18 cellular contexts compared by ENCODE assay signal in the genomic region with DNA sequence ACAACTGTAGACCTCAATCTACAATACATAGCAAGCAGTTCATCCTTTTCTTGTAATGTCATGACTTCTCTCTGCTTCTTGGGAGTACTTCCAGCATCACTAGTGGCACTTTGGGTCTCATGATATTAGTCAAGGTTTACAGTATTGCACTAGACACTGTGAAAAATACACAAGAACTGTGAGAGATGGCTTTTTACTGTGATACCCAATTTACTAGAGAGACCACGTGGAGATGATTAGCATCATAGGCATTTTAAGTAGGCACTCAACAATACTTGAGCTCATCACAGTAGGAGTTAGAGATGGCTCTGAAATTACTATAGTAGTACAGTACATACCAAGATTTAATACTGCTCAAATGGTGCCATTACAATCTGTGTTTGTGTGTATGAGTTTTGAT.
DNase-seq lines count a peak whose midpoint lies in the region; ATAC-seq and TF ChIP-seq lines count a peak whose summit lies in the region.
"Had no signal": no experiment of that assay in that cellular context is flagged by ENCODE, and none has a peak within 500 bp of the region (broad histone marks: within the 10 kb centered on the region; RNA-seq: fewer than 3 reads in every experiment).

No MANE protein-coding gene starts in this region.

- H3K9me3 Mint-ChIP-seq in activated CD4-positive, alpha-beta T cell treated with anti-CD3 and anti-CD28 coated beads, Interleukin-2, amount 10 ng/mL, durations not matched to agents 24 days and 14 days = no peaks in the 10 kb centered on the region
- H3K9me3 Mint-ChIP-seq in T-helper 2 cell treated with Interferon-gamma antibody and Interleukin-4, amounts not matched to agents 5 μg/mL and 100 μg/mL, for 36 hours = no peaks in the 10 kb centered on the region
- H3K9me3 Mint-ChIP-seq in naive thymus-derived CD8-positive, alpha-beta T cell = no peaks in the 10 kb centered on the region
- H3K9me3 Mint-ChIP-seq: activated CD4-positive, alpha-beta T cell treated with anti-CD3 and anti-CD28 coated beads, Interleukin-2, amount 10 ng/mL, durations not matched to agents 7 days and 5 days; activated T-cell treated with anti-CD3 and anti-CD28 coated beads, Interleukin-2, amount 50 U/mL, for 24 hours had no signal

- no peak overlapping the region for H3K4me3 ChIP-seq in coronary artery
- H3K4me3 ChIP-seq: GM12878, MG63 had no signal

- H3K4me1 Mint-ChIP-seq in activated CD4-positive, alpha-beta T cell treated with anti-CD3 and anti-CD28 coated beads, Interleukin-2, amount 10 ng/mL, durations not matched to agents 24 days and 14 days = peaks cover 50% of the 10 kb centered on the region
- peaks cover 44% of the 10 kb centered on the region for H3K4me1 Mint-ChIP-seq in T-helper 2 cell treated with Interferon-gamma antibody and Interleukin-4, amounts not matched to agents 5 μg/mL and 100 μg/mL, for 36 hours (ENCODE audit: low read depth)
- peaks cover 50 to 73% (median 66%) of the 10 kb centered on the region in 4 donors for H3K4me1 Mint-ChIP-seq in naive thymus-derived CD8-positive, alpha-beta T cell

- no peak for DNase-seq in activated CD4-positive, alpha-beta T cell treated with anti-CD3 and anti-CD28 coated beads, Interleukin-2, amount 10 ng/mL, durations not matched to agents 24 days and 14 days
- no peak for DNase-seq in activated CD4-positive, alpha-beta T cell treated with anti-CD3 and anti-CD28 coated beads, Interleukin-2, amount 50 U/mL, for 48 hours
- peak; percentile 75 for DNase-seq in EH (ENCODE audit: low read depth)
- DNase-seq in T-helper 2 cell treated with Interferon-gamma antibody and Interleukin-4, amounts not matched to agents 5 μg/mL and 100 μg/mL, for 36 hours (ENCODE audit: low spot score) = no peak
- no peak for DNase-seq in naive thymus-derived CD8-positive, alpha-beta T cell
- no peak for DNase-seq in glomerular visceral epithelial cell (ENCODE audit: extremely low spot score)
- DNase-seq in DMS114 treated with DMSO at 0.1 percent for 48 hours (lab: John Stamatoyannopoulos, UW; ENCODE audit: unreplicated experiment) = no peak
- DNase-seq in coronary artery (ENCODE audit: low spot score) = no peak
- DNase-seq: ACHN; activated CD4-positive, alpha-beta T cell treated with anti-CD3 and anti-CD28 coated beads, Interleukin-2, amount 10 ng/mL, durations not matched to agents 7 days and 5 days; activated naive CD8-positive, alpha-beta T cell treated with anti-CD3 and anti-CD28 coated beads, Interleukin-2, amount 10 ng/mL, durations not matched to agents 7 days and 5 days; activated T-cell treated with anti-CD3 and anti-CD28 coated beads, Interleukin-2, amount 50 U/mL, for 24 hours; head of caudate nucleus; MG63; NCI-H1930; NCI-H526 treated with DMSO at 0.1 percent for 48 hours; stimulated activated naive CD4-positive, alpha-beta T cell treated with Interleukin-2 at 50 U/mL for 16 hours had no signal

- no peaks in the 10 kb centered on the region for H3K27me3 Mint-ChIP-seq in activated CD4-positive, alpha-beta T cell treated with anti-CD3 and anti-CD28 coated beads, Interleukin-2, amount 10 ng/mL, durations not matched to agents 24 days and 14 days
- no peaks in the 10 kb centered on the region for H3K27me3 Mint-ChIP-seq in T-helper 2 cell treated with Interferon-gamma antibody and Interleukin-4, amounts not matched to agents 5 μg/mL and 100 μg/mL, for 36 hours (ENCODE audit: low read depth)
- no peaks in the 10 kb centered on the region for H3K27me3 Mint-ChIP-seq in naive thymus-derived CD8-positive, alpha-beta T cell
- H3K27me3 Mint-ChIP-seq: activated CD4-positive, alpha-beta T cell treated with anti-CD3 and anti-CD28 coated beads, Interleukin-2, amount 10 ng/mL, durations not matched to agents 7 days and 5 days; activated naive CD8-positive, alpha-beta T cell treated with anti-CD3 and anti-CD28 coated beads, Interleukin-2, amount 10 ng/mL, durations not matched to agents 7 days and 5 days; activated T-cell treated with anti-CD3 and anti-CD28 coated beads, Interleukin-2, amount 50 U/mL, for 24 hours had no signal

- peak overlapping the region; percentile 23 for H3K27ac Mint-ChIP-seq in activated CD4-positive, alpha-beta T cell treated with anti-CD3 and anti-CD28 coated beads, Interleukin-2, amount 10 ng/mL, durations not matched to agents 24 days and 14 days
- H3K27ac Mint-ChIP-seq in T-helper 2 cell treated with Interferon-gamma antibody and Interleukin-4, amounts not matched to agents 5 μg/mL and 100 μg/mL, for 36 hours = peak overlapping the region; percentile 2
- H3K27ac Mint-ChIP-seq in naive thymus-derived CD8-positive, alpha-beta T cell = peak overlapping the region in 3 of 10 donors; percentile 36 to 56 (median 49)
- H3K27ac Mint-ChIP-seq: activated CD4-positive, alpha-beta T cell treated with anti-CD3 and anti-CD28 coated beads, Interleukin-2, amount 10 ng/mL, durations not matched to agents 7 days and 5 days; activated naive CD8-positive, alpha-beta T cell treated with anti-CD3 and anti-CD28 coated beads, Interleukin-2, amount 10 ng/mL, durations not matched to agents 7 days and 5 days; activated T-cell treated with anti-CD3 and anti-CD28 coated beads, Interleukin-2, amount 50 U/mL, for 24 hours had no signal

- POLR2A ChIA-PET in naive thymus-derived CD8-positive, alpha-beta T cell (lab: Charles Lee) = interaction anchor here (0.7 kb wide), 1 partner anchor 28 kb away, joined by 3 read pairs; no protein-coding TSS in a partner anchor

- no peak overlapping the region for H3K27ac ChIP-seq in coronary artery

- no peak overlapping the region for H3K4me3 Mint-ChIP-seq in activated CD4-positive, alpha-beta T cell treated with anti-CD3 and anti-CD28 coated beads, Interleukin-2, amount 10 ng/mL, durations not matched to agents 24 days and 14 days
- no peak overlapping the region for H3K4me3 Mint-ChIP-seq in T-helper 2 cell treated with Interferon-gamma antibody and Interleukin-4, amounts not matched to agents 5 μg/mL and 100 μg/mL, for 36 hours
- H3K4me3 Mint-ChIP-seq in naive thymus-derived CD8-positive, alpha-beta T cell = peak overlapping the region in 6 of 10 donors; percentile 14 to 55 (median 36)
- H3K4me3 Mint-ChIP-seq: activated CD4-positive, alpha-beta T cell treated with anti-CD3 and anti-CD28 coated beads, Interleukin-2, amount 10 ng/mL, durations not matched to agents 7 days and 5 days; activated naive CD8-positive, alpha-beta T cell treated with anti-CD3 and anti-CD28 coated beads, Interleukin-2, amount 10 ng/mL, durations not matched to agents 7 days and 5 days; activated T-cell treated with anti-CD3 and anti-CD28 coated beads, Interleukin-2, amount 50 U/mL, for 24 hours had no signal

- TF ChIP-seq CTCF in coronary artery (IDR thresholded peaks at IDR 0.05) = no peak

- H3K36me3 Mint-ChIP-seq in activated CD4-positive, alpha-beta T cell treated with anti-CD3 and anti-CD28 coated beads, Interleukin-2, amount 10 ng/mL, durations not matched to agents 24 days and 14 days (ENCODE audit: low read depth) = peaks cover 39% of the 10 kb centered on the region
- H3K36me3 Mint-ChIP-seq in T-helper 2 cell treated with Interferon-gamma antibody and Interleukin-4, amounts not matched to agents 5 μg/mL and 100 μg/mL, for 36 hours (ENCODE audit: low read depth) = peaks cover 28% of the 10 kb centered on the region
- peaks cover 0 to 41% (median 6%) of the 10 kb centered on the region in 3 donors for H3K36me3 Mint-ChIP-seq in naive thymus-derived CD8-positive, alpha-beta T cell

- ATAC-seq in naive thymus-derived CD8-positive, alpha-beta T cell = no peak
- ATAC-seq: GM12878 had no signal

- intact Hi-C loops in activated CD4-positive, alpha-beta T cell treated with anti-CD3 and anti-CD28 coated beads, Interleukin-2, amount 10 ng/mL, durations not matched to agents 24 days and 14 days (cut with micrococcal nuclease) = loop anchor here (2.0 kb wide), 1 partner anchor 14 kb away; no protein-coding TSS in a partner anchor

Comparison
In these comparisons a context has a peak if more than half of its experiments do, and no peak if none do; other contexts are left out.
1. H3K4me3 Mint-ChIP-seq: peak in naive thymus-derived CD8-positive, alpha-beta T cell (6 of 10); none in activated CD4-positive, alpha-beta T cell treated with anti-CD3 and anti-CD28 coated beads, Interleukin-2, amount 10 ng/mL, durations not matched to agents 24 days and 14 days (single experiment) and T-helper 2 cell treated with Interferon-gamma antibody and Interleukin-4, amounts not matched to agents 5 μg/mL and 100 μg/mL, for 36 hours (single experiment).